Comparison of ENCODE assay signal across 30 cellular contexts in the genomic region with DNA sequence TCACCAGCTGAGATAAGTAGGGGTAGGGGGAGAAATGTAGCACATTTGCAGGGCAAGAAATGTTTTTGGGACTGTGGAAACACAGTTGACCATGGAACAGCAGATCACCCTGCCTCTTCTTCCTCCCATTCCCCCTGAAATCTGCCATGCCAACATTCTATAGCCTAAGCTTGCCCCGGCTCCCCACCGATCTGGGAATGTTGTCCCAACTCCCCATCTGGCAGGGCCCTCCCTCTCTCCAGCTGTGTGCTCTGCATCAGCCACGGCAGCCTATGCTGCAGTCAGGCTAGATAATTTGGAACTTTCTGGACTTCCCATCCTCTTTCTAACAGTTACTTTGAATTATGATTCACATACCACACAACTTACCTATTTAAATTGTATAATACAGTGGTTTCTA.
"Had no signal": no experiment of that assay in that cellular context is flagged by ENCODE, and none has a peak within 500 bp of the region (broad histone marks: within the 10 kb centered on the region; RNA-seq: fewer than 3 reads in every experiment).

No MANE protein-coding gene starts in this region.

- H3K36me3 ChIP-seq: left lung, lower lobe of right lung, neutrophil, right atrium auricular region, stomach, thyroid gland, transverse colon, upper lobe of left lung, vagina had no signal

- H3K9me3 ChIP-seq: left lung, lower lobe of right lung, neutrophil, right atrium auricular region, testis, thyroid gland, transverse colon, upper lobe of left lung, vagina had no signal

- H3K4me1 ChIP-seq: left lung, lower lobe of right lung, right atrium auricular region, stomach, testis, thyroid gland, transverse colon, upper lobe of left lung, vagina had no signal

- FAIRE-seq: islet of Langerhans, kidney had no signal

- DNase-seq: hippocampal formation; immature natural killer cell; kidney; left colon; left lung; lower lobe of right lung; mammary epithelial cell; mesenchymal stem cell; naive thymus-derived CD8-positive, alpha-beta T cell; occipital lobe; stimulated activated CD4-positive, alpha-beta T cell treated with anti-CD3 and anti-CD28 coated beads, Interleukin-12 subunit alpha, Interleukin-12 subunit beta, amount 100 ng/mL, for 4 hours; stimulated activated CD4-positive, alpha-beta T cell treated with anti-CD3 and anti-CD28 coated beads, Interleukin-15, amount 100 ng/mL, for 24 hours; stimulated activated CD4-positive, alpha-beta T cell treated with anti-CD3 and anti-CD28 coated beads, Interleukin-2, amount 100 ng/mL, for 24 hours; stimulated activated CD4-positive, alpha-beta T cell treated with anti-CD3 and anti-CD28 coated beads, Interleukin-4, amount 100 ng/mL, for 1 hour; stimulated activated naive B cell treated with anti-CD40 and anti-IgM and Interleukin-4, amounts not matched to agents 10 μg/mL and 1 μg/mL and 100 μg/mL, for 72 hours; stimulated activated naive CD8-positive, alpha-beta T cell treated with anti-CD3 and anti-CD28 coated beads, Interleukin-15, Interleukin-2, amounts not matched to agents 100 U/mL and 50 U/mL, for 24 hours; stomach; testis; thyroid gland; transverse colon; upper lobe of left lung had no signal

- ATAC-seq: left colon; left lung; lower lobe of right lung; naive thymus-derived CD8-positive, alpha-beta T cell; sciatic nerve; stimulated activated naive B cell treated with anti-CD40 and anti-IgM and Interleukin-4, amounts not matched to agents 10 μg/mL and 1 μg/mL and 100 μg/mL, for 72 hours; stimulated activated naive CD8-positive, alpha-beta T cell treated with anti-CD3 and anti-CD28 coated beads, Interleukin-15, Interleukin-2, amounts not matched to agents 100 U/mL and 50 U/mL, for 24 hours had no signal

- H3K27ac Mint-ChIP-seq: immature natural killer cell; naive thymus-derived CD8-positive, alpha-beta T cell; nephron; progenitor cell of endocrine pancreas; stimulated activated naive B cell treated with anti-CD40 and anti-IgM and Interleukin-4, amounts not matched to agents 10 μg/mL and 1 μg/mL and 100 μg/mL, for 72 hours had no signal

- H3K4me3 ChIP-seq: left lung, lower lobe of right lung, right atrium auricular region, skin epidermis, stomach, testis, thyroid gland, transverse colon, upper lobe of left lung, vagina had no signal

- H3K27me3 ChIP-seq: left lung, neutrophil, right atrium auricular region, stomach, testis, thyroid gland, transverse colon, upper lobe of left lung, vagina had no signal

- H3K36me3 Mint-ChIP-seq: immature natural killer cell; naive thymus-derived CD8-positive, alpha-beta T cell; stimulated activated naive B cell treated with anti-CD40 and anti-IgM and Interleukin-4, amounts not matched to agents 10 μg/mL and 1 μg/mL and 100 μg/mL, for 72 hours had no signal

- H3K4me3 Mint-ChIP-seq: immature natural killer cell; naive thymus-derived CD8-positive, alpha-beta T cell; nephron; neural crest cell; stimulated activated naive B cell treated with anti-CD40 and anti-IgM and Interleukin-4, amounts not matched to agents 10 μg/mL and 1 μg/mL and 100 μg/mL, for 72 hours had no signal

- H3K27ac ChIP-seq: left lung, lower lobe of right lung, neutrophil, right atrium auricular region, skin epidermis, stomach, testis, thyroid gland, transverse colon, upper lobe of left lung, vagina had no signal

- H3K9me3 Mint-ChIP-seq: neural crest cell had no signal

- H3K4me1 Mint-ChIP-seq: immature natural killer cell; naive thymus-derived CD8-positive, alpha-beta T cell; nephron; stimulated activated naive B cell treated with anti-CD40 and anti-IgM and Interleukin-4, amounts not matched to agents 10 μg/mL and 1 μg/mL and 100 μg/mL, for 72 hours had no signal
